23 cellular contexts compared by ENCODE assay signal in genomic region chr17:37479025-37479424, GRCh38.
"Had no signal": no experiment of that assay in that cellular context is flagged by ENCODE, and none has a peak within 500 bp of the region (broad histone marks: within the 10 kb centered on the region; RNA-seq: fewer than 3 reads in every experiment).

No MANE protein-coding gene starts in this region.

- H3K27me3 Mint-ChIP-seq: activated B cell treated with CpG ODN at 0.5 μM for 24 hours; activated CD4-positive, alpha-beta T cell treated with anti-CD3 and anti-CD28 coated beads for 36 hours; activated T-cell treated with anti-CD3 and anti-CD28 coated beads, Interleukin-2, amount 50 U/mL, for 24 hours; activated T-helper 17 cell treated with anti-CD3 and anti-CD28 coated beads, Interleukin-2, amount 50 U/mL, for 72 hours; dendritic cell treated with granulocyte-macrophage colony-stimulating factor and Interleukin-4, amounts not matched to agents 40 ng/mL and 50 ng/mL, for 4 days; naive thymus-derived CD4-positive, alpha-beta T cell; progenitor cell of endocrine pancreas had no signal

- ATAC-seq: activated CD4-positive, alpha-beta T cell treated with anti-CD3 and anti-CD28 coated beads for 36 hours; activated T-helper 17 cell treated with anti-CD3 and anti-CD28 coated beads, Interleukin-2, amount 50 U/mL, for 72 hours; body of pancreas; mucosa of descending colon; naive thymus-derived CD4-positive, alpha-beta T cell had no signal

- H3K4me3 Mint-ChIP-seq: activated B cell treated with CpG ODN at 0.5 μM for 24 hours; activated CD4-positive, alpha-beta T cell treated with anti-CD3 and anti-CD28 coated beads for 36 hours; activated T-cell treated with anti-CD3 and anti-CD28 coated beads, Interleukin-2, amount 50 U/mL, for 24 hours; activated T-helper 17 cell treated with anti-CD3 and anti-CD28 coated beads, Interleukin-2, amount 50 U/mL, for 72 hours; dendritic cell treated with granulocyte-macrophage colony-stimulating factor and Interleukin-4, amounts not matched to agents 40 ng/mL and 50 ng/mL, for 4 days; naive thymus-derived CD4-positive, alpha-beta T cell; neural crest cell; T-helper 1 cell treated with Interleukin-12 subunit alpha and Interleukin-12 subunit beta and Interleukin-4 antibody, amounts not matched to agents 30 μg/mL and 1 μg/mL, for 36 hours had no signal

- H3K4me1 Mint-ChIP-seq: activated B cell treated with CpG ODN at 0.5 μM for 24 hours had no signal

- H3K9me3 Mint-ChIP-seq: activated B cell treated with CpG ODN at 0.5 μM for 24 hours; activated T-cell treated with anti-CD3 and anti-CD28 coated beads, Interleukin-2, amount 50 U/mL, for 24 hours; activated T-helper 17 cell treated with anti-CD3 and anti-CD28 coated beads, Interleukin-2, amount 50 U/mL, for 72 hours; dendritic cell treated with granulocyte-macrophage colony-stimulating factor and Interleukin-4, amounts not matched to agents 40 ng/mL and 50 ng/mL, for 4 days; naive thymus-derived CD4-positive, alpha-beta T cell; neural crest cell; T-helper 1 cell treated with Interleukin-12 subunit alpha and Interleukin-12 subunit beta and Interleukin-4 antibody, amounts not matched to agents 30 μg/mL and 1 μg/mL, for 36 hours had no signal

- H3K27ac Mint-ChIP-seq: activated B cell treated with CpG ODN at 0.5 μM for 24 hours; activated CD4-positive, alpha-beta T cell treated with anti-CD3 and anti-CD28 coated beads for 36 hours; activated T-cell treated with anti-CD3 and anti-CD28 coated beads, Interleukin-2, amount 50 U/mL, for 24 hours; activated T-helper 17 cell treated with anti-CD3 and anti-CD28 coated beads, Interleukin-2, amount 50 U/mL, for 72 hours; dendritic cell treated with granulocyte-macrophage colony-stimulating factor and Interleukin-4, amounts not matched to agents 40 ng/mL and 50 ng/mL, for 4 days; progenitor cell of endocrine pancreas; T-helper 1 cell treated with Interleukin-12 subunit alpha and Interleukin-12 subunit beta and Interleukin-4 antibody, amounts not matched to agents 30 μg/mL and 1 μg/mL, for 36 hours had no signal

- DNase-seq: activated B cell treated with CpG ODN at 0.5 μM for 24 hours; activated CD4-positive, alpha-beta T cell treated with anti-CD3 and anti-CD28 coated beads for 36 hours; activated CD4-positive, alpha-beta T cell treated with anti-CD3 and anti-CD28 coated beads, Interleukin-2, amount 50 U/mL, for 4 hours; activated CD8-positive, alpha-beta memory T cell treated with anti-CD3 and anti-CD28 coated beads for 24 hours; activated CD8-positive, alpha-beta memory T cell treated with anti-CD3 and anti-CD28 coated beads, Interleukin-2, amount 50 U/mL, for 4 hours; activated T-cell treated with anti-CD3 and anti-CD28 coated beads, Interleukin-2, amount 50 U/mL, for 24 hours; body of pancreas; caudate nucleus; effector CD4-positive, alpha-beta T cell; hypothalamus; left cardiac atrium; mesendoderm; mucosa of descending colon; naive thymus-derived CD4-positive, alpha-beta T cell; spleen; stimulated activated CD4-positive, alpha-beta T cell treated with anti-CD3 and anti-CD28 coated beads, Interleukin-4, amount 100 ng/mL, for 24 hours; stimulated activated naive CD4-positive, alpha-beta T cell treated with Interleukin-2 at 50 U/mL for 16 hours; upper lobe of left lung had no signal
